In genomic region chr17:80160536-80160935, GRCh38 we compare ENCODE assay signal across 1 cellular context.
A peak's percentile ranks its signal among the peaks of the same experiment; 100 is the strongest.
TF ChIP-seq lines count a peak whose summit lies in the region.

No MANE protein-coding gene starts in this region.

TF ChIP-seq in SK-N-SH, 30 proteins besides CTCF, POLR2A, EP300 and RAD21:
- peak; percentile 38 for TF ChIP-seq CHD2 (IDR thresholded peaks at IDR 0.05; ENCODE audit: low read length, partially characterized antibody)
- no peak for TF ChIP-seq GABPA (IDR thresholded peaks at IDR 0.05; ENCODE audit: low read depth)
